ENCODE assay signal across 1 cellular context in the genomic region with DNA sequence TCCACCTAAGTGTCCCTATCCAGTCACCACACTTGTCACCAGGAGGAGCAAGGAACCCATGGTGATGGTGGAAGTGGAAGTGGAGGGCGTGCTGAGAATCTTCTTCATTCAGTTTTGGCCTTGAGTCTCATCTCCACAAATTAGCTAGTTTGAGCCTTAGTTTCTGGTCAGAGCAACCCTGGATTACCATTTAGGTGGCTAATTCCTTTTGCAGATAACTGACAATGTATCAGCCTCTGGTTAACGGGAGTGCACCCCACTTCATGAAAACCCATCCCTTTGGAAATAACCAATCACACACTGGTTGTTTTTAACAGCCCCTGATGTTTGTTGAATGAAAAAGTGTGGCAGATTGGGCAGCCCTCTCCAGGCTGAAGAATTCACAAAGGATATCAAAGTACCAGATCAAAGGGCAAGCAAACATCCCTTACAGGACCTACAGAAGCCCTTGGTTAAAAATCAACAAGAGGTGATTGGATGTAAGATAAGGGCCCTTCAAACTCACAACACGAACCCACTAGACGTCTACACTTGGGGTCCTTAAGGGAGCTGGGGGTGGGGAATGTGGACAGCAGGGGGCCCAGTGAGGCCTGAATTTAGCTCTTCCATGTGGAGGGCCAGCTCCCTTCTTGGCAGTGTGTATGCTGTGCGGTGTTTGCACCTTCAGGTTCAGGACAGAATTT.
TF ChIP-seq lines count a peak whose summit lies in the region.

No MANE protein-coding gene starts in this region.

TF ChIP-seq in HepG2, 621 proteins besides CTCF, POLR2A, EP300 and RAD21 (continues in another document):
- TF ChIP-seq, protein P1, sequence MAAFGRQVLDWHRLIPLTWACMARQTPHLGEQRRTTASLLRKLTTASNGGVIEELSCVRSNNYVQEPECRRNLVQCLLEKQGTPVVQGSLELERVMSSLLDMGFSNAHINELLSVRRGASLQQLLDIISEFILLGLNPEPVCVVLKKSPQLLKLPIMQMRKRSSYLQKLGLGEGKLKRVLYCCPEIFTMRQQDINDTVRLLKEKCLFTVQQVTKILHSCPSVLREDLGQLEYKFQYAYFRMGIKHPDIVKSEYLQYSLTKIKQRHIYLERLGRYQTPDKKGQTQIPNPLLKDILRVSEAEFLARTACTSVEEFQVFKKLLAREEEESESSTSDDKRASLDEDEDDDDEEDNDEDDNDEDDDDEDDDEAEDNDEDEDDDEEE (CRISPR knock-in tag; IDR thresholded peaks at IDR 0.05) = no peak
- TF ChIP-seq ZKSCAN1 (IDR thresholded peaks at IDR 0.05; ENCODE audit: low read length) (no peak), ZNF776 (CRISPR knock-in tag; IDR thresholded peaks at IDR 0.05) (no peak), ZFX (CRISPR knock-in tag; IDR thresholded peaks at IDR 0.05; ENCODE audit: low read depth) (peak; percentile 59), HNF4G (IDR thresholded peaks at IDR 0.05; ENCODE audit: borderline replicate concordance, low read depth, low read length) (peak; percentile 91), HNF4G (CRISPR knock-in tag; IDR thresholded peaks at IDR 0.05; ENCODE audit: borderline replicate concordance, low read depth) (peak; percentile 76; the same call in 1 of the 2 replicates), RXRB (CRISPR knock-in tag; IDR thresholded peaks at IDR 0.05; ENCODE audit: borderline replicate concordance) (peak; percentile 64; the same call in 1 of the 2 replicates), ZNF792 (CRISPR knock-in tag; IDR thresholded peaks at IDR 0.05) (peak; percentile 24; the same call in 1 of the 2 replicates), NR2F6 (IDR thresholded peaks at IDR 0.05) (peak; percentile 86), NR2F6 (CRISPR knock-in tag; IDR thresholded peaks at IDR 0.05) (peak; percentile 78), ZNF543 (CRISPR knock-in tag; IDR thresholded peaks at IDR 0.05) (no peak), TBX3 (IDR thresholded peaks at IDR 0.05; ENCODE audit: borderline replicate concordance) (peak; percentile 46; the same call in 1 of the 2 replicates), ZNF121 (CRISPR knock-in tag; IDR thresholded peaks at IDR 0.05) (peak; percentile 20; the same call in 1 of the 2 replicates), RCOR2 (CRISPR knock-in tag; IDR thresholded peaks at IDR 0.05) (peak; percentile 86), ARID2 (CRISPR knock-in tag; IDR thresholded peaks at IDR 0.05; ENCODE audit: borderline replicate concordance) (no peak), SOX13 (IDR thresholded peaks at IDR 0.05) (no peak), SOX13 (CRISPR knock-in tag; conservative IDR thresholded peaks at IDR 0.05 in 1 of 2, IDR thresholded peaks at IDR 0.05 in 1 of 2) (peak in 1 of 2 experiments; percentile 80; a peak in 2 of 4 replicates), TBX2 (CRISPR knock-in tag; IDR thresholded peaks at IDR 0.05; ENCODE audit: borderline replicate concordance) (peak; percentile 54; the same call in 1 of the 2 replicates), TGIF2 (CRISPR knock-in tag; IDR thresholded peaks at IDR 0.05) (0 out of 2 replicates have a peak, but pooled peaks have one; percentile 75), CCDC6 (CRISPR knock-in tag; IDR thresholded peaks at IDR 0.05) (peak; percentile 35; the same call in 1 of the 2 replicates), KDM6A (CRISPR knock-in tag; IDR thresholded peaks at IDR 0.05; ENCODE audit: low read depth) (peak; percentile 72), GFI1 (CRISPR knock-in tag; IDR thresholded peaks at IDR 0.05; ENCODE audit: borderline replicate concordance) (peak; percentile 60), NONO (IDR thresholded peaks at IDR 0.05) (no peak), NONO (CRISPR knock-in tag; conservative IDR thresholded peaks at IDR 0.05) (peak; percentile 37; the same call in 1 of the 2 replicates), ZNF777 (CRISPR knock-in tag; IDR thresholded peaks at IDR 0.05) (0 out of 2 replicates have a peak, but pooled peaks have one; percentile 71), ZNF136 (CRISPR knock-in tag; IDR thresholded peaks at IDR 0.05; ENCODE audit: low read depth) (0 out of 2 replicates have a peak, but pooled peaks have one; percentile 74), LCORL (IDR thresholded peaks at IDR 0.05) (no peak), LCORL (CRISPR knock-in tag; IDR thresholded peaks at IDR 0.05) (0 out of 2 replicates have a peak, but pooled peaks have one; percentile 23), ZNF335 (CRISPR knock-in tag; IDR thresholded peaks at IDR 0.05) (peak; percentile 77), SIX1 (CRISPR knock-in tag; IDR thresholded peaks at IDR 0.05; ENCODE audit: borderline replicate concordance) (peak; percentile 78; the same call in 1 of the 2 replicates), EHMT2 (IDR thresholded peaks at IDR 0.05; ENCODE audit: borderline replicate concordance, low read depth, low read length) (peak; percentile 15; the same call in 1 of the 2 replicates), ZSCAN25 (CRISPR knock-in tag; IDR thresholded peaks at IDR 0.05) (peak; percentile 40; the same call in 1 of the 2 replicates), SP5 (CRISPR knock-in tag; IDR thresholded peaks at IDR 0.05; ENCODE audit: borderline replicate concordance, low read depth) (peak; percentile 42; the same call in 1 of the 2 replicates), AHR (CRISPR knock-in tag; IDR thresholded peaks at IDR 0.05) (no peak), HMG20A (CRISPR knock-in tag; IDR thresholded peaks at IDR 0.05; ENCODE audit: borderline replicate concordance) (peak; percentile 81; the same call in 1 of the 2 replicates), ZMYM2 (CRISPR knock-in tag; IDR thresholded peaks at IDR 0.05) (peak; percentile 76; the same call in 1 of the 2 replicates), ZNF253 (CRISPR knock-in tag; IDR thresholded peaks at IDR 0.05; ENCODE audit: borderline replicate concordance) (no peak), PPARG (CRISPR knock-in tag; conservative IDR thresholded peaks at IDR 0.05) (peak; percentile 80), MIXL1 (CRISPR knock-in tag; IDR thresholded peaks at IDR 0.05) (peak; percentile 62; the same call in 1 of the 2 replicates), NFIC (IDR thresholded peaks at IDR 0.05; ENCODE audit: low read length) (0 out of 2 replicates have a peak, but pooled peaks have one; percentile 60)
- TF ChIP-seq, protein P2, sequence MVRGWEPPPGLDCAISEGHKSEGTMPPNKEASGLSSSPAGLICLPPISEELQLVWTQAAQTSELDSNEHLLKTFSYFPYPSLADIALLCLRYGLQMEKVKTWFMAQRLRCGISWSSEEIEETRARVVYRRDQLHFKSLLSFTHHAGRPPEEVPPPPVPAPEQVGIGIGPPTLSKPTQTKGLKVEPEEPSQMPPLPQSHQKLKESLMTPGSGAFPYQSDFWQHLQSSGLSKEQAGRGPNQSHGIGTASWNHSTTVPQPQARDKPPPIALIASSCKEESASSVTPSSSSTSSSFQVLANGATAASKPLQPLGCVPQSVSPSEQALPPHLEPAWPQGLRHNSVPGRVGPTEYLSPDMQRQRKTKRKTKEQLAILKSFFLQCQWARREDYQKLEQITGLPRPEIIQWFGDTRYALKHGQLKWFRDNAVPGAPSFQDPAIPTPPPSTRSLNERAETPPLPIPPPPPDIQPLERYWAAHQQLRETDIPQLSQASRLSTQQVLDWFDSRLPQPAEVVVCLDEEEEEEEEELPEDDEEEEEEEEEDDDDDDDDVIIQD (CRISPR knock-in tag; IDR thresholded peaks at IDR 0.05; ENCODE audit: low read depth) = no peak
- TF ChIP-seq, protein P3, sequence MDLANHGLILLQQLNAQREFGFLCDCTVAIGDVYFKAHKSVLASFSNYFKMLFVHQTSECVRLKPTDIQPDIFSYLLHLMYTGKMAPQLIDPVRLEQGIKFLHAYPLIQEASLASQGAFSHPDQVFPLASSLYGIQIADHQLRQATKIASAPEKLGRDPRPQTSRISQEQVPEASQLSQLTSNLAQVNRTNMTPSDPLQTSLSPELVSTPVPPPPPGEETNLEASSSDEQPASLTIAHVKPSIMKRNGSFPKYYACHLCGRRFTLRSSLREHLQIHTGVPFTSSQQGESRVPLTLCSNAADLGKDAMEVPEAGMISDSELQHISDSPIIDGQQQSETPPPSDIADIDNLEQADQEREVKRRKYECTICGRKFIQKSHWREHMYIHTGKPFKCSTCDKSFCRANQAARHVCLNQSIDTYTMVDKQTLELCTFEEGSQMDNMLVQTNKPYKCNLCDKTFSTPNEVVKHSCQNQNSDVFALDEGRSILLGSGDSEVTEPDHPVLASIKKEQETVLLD (CRISPR knock-in tag; IDR thresholded peaks at IDR 0.05; ENCODE audit: low read depth) = no peak
- TF ChIP-seq, protein P4, sequence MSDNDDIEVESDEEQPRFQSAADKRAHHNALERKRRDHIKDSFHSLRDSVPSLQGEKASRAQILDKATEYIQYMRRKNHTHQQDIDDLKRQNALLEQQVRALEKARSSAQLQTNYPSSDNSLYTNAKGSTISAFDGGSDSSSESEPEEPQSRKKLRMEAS (IDR thresholded peaks at IDR 0.05) = peak; percentile 52
- TF ChIP-seq, protein P5, sequence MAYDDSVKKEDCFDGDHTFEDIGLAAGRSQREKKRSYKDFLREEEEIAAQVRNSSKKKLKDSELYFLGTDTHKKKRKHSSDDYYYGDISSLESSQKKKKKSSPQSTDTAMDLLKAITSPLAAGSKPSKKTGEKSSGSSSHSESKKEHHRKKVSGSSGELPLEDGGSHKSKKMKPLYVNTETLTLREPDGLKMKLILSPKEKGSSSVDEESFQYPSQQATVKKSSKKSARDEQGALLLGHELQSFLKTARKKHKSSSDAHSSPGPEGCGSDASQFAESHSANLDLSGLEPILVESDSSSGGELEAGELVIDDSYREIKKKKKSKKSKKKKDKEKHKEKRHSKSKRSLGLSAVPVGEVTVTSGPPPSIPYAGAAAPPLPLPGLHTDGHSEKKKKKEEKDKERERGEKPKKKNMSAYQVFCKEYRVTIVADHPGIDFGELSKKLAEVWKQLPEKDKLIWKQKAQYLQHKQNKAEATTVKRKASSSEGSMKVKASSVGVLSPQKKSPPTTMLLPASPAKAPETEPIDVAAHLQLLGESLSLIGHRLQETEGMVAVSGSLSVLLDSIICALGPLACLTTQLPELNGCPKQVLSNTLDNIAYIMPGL (CRISPR knock-in tag; IDR thresholded peaks at IDR 0.05; ENCODE audit: borderline replicate concordance in 1 of 2, low read depth in 1 of 2) = peak in 1 of 2 experiments; percentile 19; a peak in 1 of 4 replicates
- TF ChIP-seq, protein P6, sequence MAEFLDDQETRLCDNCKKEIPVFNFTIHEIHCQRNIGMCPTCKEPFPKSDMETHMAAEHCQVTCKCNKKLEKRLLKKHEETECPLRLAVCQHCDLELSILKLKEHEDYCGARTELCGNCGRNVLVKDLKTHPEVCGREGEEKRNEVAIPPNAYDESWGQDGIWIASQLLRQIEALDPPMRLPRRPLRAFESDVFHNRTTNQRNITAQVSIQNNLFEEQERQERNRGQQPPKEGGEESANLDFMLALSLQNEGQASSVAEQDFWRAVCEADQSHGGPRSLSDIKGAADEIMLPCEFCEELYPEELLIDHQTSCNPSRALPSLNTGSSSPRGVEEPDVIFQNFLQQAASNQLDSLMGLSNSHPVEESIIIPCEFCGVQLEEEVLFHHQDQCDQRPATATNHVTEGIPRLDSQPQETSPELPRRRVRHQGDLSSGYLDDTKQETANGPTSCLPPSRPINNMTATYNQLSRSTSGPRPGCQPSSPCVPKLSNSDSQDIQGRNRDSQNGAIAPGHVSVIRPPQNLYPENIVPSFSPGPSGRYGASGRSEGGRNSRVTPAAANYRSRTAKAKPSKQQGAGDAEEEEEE (CRISPR knock-in tag; IDR thresholded peaks at IDR 0.05; ENCODE audit: borderline replicate concordance) = no peak
- TF ChIP-seq, protein P7, sequence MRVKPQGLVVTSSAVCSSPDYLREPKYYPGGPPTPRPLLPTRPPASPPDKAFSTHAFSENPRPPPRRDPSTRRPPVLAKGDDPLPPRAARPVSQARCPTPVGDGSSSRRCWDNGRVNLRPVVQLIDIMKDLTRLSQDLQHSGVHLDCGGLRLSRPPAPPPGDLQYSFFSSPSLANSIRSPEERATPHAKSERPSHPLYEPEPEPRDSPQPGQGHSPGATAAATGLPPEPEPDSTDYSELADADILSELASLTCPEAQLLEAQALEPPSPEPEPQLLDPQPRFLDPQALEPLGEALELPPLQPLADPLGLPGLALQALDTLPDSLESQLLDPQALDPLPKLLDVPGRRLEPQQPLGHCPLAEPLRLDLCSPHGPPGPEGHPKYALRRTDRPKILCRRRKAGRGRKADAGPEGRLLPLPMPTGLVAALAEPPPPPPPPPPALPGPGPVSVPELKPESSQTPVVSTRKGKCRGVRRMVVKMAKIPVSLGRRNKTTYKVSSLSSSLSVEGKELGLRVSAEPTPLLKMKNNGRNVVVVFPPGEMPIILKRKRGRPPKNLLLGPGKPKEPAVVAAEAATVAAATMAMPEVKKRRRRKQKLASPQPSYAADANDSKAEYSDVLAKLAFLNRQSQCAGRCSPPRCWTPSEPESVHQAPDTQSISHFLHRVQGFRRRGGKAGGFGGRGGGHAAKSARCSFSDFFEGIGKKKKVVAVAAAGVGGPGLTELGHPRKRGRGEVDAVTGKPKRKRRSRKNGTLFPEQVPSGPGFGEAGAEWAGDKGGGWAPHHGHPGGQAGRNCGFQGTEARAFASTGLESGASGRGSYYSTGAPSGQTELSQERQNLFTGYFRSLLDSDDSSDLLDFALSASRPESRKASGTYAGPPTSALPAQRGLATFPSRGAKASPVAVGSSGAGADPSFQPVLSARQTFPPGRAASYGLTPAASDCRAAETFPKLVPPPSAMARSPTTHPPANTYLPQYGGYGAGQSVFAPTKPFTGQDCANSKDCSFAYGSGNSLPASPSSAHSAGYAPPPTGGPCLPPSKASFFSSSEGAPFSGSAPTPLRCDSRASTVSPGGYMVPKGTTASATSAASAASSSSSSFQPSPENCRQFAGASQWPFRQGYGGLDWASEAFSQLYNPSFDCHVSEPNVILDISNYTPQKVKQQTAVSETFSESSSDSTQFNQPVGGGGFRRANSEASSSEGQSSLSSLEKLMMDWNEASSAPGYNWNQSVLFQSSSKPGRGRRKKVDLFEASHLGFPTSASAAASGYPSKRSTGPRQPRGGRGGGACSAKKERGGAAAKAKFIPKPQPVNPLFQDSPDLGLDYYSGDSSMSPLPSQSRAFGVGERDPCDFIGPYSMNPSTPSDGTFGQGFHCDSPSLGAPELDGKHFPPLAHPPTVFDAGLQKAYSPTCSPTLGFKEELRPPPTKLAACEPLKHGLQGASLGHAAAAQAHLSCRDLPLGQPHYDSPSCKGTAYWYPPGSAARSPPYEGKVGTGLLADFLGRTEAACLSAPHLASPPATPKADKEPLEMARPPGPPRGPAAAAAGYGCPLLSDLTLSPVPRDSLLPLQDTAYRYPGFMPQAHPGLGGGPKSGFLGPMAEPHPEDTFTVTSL (CRISPR knock-in tag; IDR thresholded peaks at IDR 0.05; ENCODE audit: borderline replicate concordance) = peak; percentile 78; the same call in 1 of the 2 replicates
